1 cellular context compared by ENCODE assay signal in the genomic region with DNA sequence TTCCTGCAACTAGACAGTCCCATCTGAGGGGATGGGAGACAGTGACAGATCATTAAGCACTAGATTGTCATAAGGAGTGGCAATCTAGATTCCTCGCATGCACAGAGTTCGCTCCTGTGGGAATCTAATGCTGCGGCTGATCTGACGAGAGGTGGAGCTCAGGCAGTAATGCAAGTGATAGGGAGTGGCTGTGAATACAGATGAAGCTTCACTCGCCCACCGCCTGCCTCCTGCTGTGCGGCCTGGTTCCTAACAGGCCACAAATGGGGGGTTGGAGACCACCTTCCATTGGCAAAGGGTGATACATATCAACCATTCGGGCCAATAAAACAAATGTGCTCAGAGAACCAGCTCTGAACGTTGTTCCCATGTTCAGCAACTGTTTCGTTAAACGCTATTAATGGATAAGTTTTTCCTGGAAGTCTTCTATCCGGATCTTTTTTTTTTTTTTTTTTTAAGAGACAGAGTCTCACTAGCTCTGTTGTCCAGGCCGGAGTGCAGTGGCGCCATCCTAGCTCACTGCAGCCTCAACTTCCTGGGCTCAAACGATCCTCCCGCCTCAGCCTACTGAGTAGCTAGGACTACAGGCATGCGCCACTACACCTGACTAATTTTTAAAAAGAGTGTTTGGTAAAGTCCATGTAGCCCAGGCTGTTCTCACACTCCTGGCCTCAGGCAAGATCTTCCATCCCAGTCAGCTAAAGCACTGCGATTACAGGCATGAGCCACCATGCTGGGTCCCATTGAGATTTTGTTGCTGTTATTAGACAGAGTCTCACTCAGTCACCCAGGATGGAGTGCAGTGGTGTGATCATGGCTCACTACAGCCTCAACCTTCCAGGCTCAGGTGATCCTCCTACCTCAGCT.
TF ChIP-seq lines count a peak whose summit lies in the region.

No MANE protein-coding gene starts in this region.

TF ChIP-seq in K562, 482 proteins besides CTCF, POLR2A, EP300 and RAD21:
- TF ChIP-seq PTRF (tag; IDR thresholded peaks at IDR 0.05) = no peak
- no peak for TF ChIP-seq ETS2 (tag; IDR thresholded peaks at IDR 0.05; ENCODE audit: borderline replicate concordance, poor library complexity, severe bottlenecking)
- no peak for TF ChIP-seq GTF2A2 (tag; IDR thresholded peaks at IDR 0.05)
- TF ChIP-seq, protein P1, sequence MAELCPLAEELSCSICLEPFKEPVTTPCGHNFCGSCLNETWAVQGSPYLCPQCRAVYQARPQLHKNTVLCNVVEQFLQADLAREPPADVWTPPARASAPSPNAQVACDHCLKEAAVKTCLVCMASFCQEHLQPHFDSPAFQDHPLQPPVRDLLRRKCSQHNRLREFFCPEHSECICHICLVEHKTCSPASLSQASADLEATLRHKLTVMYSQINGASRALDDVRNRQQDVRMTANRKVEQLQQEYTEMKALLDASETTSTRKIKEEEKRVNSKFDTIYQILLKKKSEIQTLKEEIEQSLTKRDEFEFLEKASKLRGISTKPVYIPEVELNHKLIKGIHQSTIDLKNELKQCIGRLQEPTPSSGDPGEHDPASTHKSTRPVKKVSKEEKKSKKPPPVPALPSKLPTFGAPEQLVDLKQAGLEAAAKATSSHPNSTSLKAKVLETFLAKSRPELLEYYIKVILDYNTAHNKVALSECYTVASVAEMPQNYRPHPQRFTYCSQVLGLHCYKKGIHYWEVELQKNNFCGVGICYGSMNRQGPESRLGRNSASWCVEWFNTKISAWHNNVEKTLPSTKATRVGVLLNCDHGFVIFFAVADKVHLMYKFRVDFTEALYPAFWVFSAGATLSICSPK (IDR thresholded peaks at IDR 0.05; ENCODE audit: borderline replicate concordance) = no peak
- no peak for TF ChIP-seq PHF20 (IDR thresholded peaks at IDR 0.05; ENCODE audit: partially characterized antibody)
- TF ChIP-seq, protein P2, sequence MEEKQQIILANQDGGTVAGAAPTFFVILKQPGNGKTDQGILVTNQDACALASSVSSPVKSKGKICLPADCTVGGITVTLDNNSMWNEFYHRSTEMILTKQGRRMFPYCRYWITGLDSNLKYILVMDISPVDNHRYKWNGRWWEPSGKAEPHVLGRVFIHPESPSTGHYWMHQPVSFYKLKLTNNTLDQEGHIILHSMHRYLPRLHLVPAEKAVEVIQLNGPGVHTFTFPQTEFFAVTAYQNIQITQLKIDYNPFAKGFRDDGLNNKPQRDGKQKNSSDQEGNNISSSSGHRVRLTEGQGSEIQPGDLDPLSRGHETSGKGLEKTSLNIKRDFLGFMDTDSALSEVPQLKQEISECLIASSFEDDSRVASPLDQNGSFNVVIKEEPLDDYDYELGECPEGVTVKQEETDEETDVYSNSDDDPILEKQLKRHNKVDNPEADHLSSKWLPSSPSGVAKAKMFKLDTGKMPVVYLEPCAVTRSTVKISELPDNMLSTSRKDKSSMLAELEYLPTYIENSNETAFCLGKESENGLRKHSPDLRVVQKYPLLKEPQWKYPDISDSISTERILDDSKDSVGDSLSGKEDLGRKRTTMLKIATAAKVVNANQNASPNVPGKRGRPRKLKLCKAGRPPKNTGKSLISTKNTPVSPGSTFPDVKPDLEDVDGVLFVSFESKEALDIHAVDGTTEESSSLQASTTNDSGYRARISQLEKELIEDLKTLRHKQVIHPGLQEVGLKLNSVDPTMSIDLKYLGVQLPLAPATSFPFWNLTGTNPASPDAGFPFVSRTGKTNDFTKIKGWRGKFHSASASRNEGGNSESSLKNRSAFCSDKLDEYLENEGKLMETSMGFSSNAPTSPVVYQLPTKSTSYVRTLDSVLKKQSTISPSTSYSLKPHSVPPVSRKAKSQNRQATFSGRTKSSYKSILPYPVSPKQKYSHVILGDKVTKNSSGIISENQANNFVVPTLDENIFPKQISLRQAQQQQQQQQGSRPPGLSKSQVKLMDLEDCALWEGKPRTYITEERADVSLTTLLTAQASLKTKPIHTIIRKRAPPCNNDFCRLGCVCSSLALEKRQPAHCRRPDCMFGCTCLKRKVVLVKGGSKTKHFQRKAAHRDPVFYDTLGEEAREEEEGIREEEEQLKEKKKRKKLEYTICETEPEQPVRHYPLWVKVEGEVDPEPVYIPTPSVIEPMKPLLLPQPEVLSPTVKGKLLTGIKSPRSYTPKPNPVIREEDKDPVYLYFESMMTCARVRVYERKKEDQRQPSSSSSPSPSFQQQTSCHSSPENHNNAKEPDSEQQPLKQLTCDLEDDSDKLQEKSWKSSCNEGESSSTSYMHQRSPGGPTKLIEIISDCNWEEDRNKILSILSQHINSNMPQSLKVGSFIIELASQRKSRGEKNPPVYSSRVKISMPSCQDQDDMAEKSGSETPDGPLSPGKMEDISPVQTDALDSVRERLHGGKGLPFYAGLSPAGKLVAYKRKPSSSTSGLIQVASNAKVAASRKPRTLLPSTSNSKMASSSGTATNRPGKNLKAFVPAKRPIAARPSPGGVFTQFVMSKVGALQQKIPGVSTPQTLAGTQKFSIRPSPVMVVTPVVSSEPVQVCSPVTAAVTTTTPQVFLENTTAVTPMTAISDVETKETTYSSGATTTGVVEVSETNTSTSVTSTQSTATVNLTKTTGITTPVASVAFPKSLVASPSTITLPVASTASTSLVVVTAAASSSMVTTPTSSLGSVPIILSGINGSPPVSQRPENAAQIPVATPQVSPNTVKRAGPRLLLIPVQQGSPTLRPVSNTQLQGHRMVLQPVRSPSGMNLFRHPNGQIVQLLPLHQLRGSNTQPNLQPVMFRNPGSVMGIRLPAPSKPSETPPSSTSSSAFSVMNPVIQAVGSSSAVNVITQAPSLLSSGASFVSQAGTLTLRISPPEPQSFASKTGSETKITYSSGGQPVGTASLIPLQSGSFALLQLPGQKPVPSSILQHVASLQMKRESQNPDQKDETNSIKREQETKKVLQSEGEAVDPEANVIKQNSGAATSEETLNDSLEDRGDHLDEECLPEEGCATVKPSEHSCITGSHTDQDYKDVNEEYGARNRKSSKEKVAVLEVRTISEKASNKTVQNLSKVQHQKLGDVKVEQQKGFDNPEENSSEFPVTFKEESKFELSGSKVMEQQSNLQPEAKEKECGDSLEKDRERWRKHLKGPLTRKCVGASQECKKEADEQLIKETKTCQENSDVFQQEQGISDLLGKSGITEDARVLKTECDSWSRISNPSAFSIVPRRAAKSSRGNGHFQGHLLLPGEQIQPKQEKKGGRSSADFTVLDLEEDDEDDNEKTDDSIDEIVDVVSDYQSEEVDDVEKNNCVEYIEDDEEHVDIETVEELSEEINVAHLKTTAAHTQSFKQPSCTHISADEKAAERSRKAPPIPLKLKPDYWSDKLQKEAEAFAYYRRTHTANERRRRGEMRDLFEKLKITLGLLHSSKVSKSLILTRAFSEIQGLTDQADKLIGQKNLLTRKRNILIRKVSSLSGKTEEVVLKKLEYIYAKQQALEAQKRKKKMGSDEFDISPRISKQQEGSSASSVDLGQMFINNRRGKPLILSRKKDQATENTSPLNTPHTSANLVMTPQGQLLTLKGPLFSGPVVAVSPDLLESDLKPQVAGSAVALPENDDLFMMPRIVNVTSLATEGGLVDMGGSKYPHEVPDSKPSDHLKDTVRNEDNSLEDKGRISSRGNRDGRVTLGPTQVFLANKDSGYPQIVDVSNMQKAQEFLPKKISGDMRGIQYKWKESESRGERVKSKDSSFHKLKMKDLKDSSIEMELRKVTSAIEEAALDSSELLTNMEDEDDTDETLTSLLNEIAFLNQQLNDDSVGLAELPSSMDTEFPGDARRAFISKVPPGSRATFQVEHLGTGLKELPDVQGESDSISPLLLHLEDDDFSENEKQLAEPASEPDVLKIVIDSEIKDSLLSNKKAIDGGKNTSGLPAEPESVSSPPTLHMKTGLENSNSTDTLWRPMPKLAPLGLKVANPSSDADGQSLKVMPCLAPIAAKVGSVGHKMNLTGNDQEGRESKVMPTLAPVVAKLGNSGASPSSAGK (IDR thresholded peaks at IDR 0.05) = no peak
- TF ChIP-seq KDM2B (CRISPR knock-in tag; IDR thresholded peaks at IDR 0.05) = no peak
- TF ChIP-seq CHCHD3 (CRISPR knock-in tag; IDR thresholded peaks at IDR 0.05) = no peak
- TF ChIP-seq, protein P3, sequence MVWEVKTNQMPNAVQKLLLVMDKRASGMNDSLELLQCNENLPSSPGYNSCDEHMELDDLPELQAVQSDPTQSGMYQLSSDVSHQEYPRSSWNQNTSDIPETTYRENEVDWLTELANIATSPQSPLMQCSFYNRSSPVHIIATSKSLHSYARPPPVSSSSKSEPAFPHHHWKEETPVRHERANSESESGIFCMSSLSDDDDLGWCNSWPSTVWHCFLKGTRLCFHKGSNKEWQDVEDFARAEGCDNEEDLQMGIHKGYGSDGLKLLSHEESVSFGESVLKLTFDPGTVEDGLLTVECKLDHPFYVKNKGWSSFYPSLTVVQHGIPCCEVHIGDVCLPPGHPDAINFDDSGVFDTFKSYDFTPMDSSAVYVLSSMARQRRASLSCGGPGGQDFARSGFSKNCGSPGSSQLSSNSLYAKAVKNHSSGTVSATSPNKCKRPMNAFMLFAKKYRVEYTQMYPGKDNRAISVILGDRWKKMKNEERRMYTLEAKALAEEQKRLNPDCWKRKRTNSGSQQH (CRISPR knock-in tag; IDR thresholded peaks at IDR 0.05) = no peak
- no peak for TF ChIP-seq ZZZ3 (IDR thresholded peaks at IDR 0.05)
- TF ChIP-seq ZNF444 (CRISPR knock-in tag; IDR thresholded peaks at IDR 0.05) = no peak
- no peak for TF ChIP-seq ZNF436 (CRISPR knock-in tag; IDR thresholded peaks at IDR 0.05)
- no peak for TF ChIP-seq BRD9 (IDR thresholded peaks at IDR 0.05; ENCODE audit: low read depth, partially characterized antibody)
- no peak for TF ChIP-seq YBX1 (IDR thresholded peaks at IDR 0.05)
- TF ChIP-seq COPS2 (conservative IDR thresholded peaks at IDR 0.05) = no peak
- TF ChIP-seq, protein P4, sequence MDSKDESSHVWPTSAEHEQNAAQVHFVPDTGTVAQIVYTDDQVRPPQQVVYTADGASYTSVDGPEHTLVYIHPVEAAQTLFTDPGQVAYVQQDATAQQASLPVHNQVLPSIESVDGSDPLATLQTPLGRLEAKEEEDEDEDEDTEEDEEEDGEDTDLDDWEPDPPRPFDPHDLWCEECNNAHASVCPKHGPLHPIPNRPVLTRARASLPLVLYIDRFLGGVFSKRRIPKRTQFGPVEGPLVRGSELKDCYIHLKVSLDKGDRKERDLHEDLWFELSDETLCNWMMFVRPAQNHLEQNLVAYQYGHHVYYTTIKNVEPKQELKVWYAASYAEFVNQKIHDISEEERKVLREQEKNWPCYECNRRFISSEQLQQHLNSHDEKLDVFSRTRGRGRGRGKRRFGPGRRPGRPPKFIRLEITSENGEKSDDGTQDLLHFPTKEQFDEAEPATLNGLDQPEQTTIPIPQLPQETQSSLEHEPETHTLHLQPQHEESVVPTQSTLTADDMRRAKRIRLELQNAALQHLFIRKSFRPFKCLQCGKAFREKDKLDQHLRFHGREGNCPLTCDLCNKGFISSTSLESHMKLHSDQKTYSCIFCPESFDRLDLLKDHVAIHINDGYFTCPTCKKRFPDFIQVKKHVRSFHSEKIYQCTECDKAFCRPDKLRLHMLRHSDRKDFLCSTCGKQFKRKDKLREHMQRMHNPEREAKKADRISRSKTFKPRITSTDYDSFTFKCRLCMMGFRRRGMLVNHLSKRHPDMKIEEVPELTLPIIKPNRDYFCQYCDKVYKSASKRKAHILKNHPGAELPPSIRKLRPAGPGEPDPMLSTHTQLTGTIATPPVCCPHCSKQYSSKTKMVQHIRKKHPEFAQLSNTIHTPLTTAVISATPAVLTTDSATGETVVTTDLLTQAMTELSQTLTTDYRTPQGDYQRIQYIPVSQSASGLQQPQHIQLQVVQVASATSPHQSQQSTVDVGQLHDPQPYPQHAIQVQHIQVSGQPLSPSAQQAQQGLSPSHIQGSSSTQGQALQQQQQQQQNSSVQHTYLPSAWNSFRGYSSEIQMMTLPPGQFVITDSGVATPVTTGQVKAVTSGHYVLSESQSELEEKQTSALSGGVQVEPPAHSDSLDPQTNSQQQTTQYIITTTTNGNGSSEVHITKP (IDR thresholded peaks at IDR 0.05; ENCODE audit: partially characterized antibody) = no peak
